Comparison of ENCODE assay signal across 9 cellular contexts in the genomic region with DNA sequence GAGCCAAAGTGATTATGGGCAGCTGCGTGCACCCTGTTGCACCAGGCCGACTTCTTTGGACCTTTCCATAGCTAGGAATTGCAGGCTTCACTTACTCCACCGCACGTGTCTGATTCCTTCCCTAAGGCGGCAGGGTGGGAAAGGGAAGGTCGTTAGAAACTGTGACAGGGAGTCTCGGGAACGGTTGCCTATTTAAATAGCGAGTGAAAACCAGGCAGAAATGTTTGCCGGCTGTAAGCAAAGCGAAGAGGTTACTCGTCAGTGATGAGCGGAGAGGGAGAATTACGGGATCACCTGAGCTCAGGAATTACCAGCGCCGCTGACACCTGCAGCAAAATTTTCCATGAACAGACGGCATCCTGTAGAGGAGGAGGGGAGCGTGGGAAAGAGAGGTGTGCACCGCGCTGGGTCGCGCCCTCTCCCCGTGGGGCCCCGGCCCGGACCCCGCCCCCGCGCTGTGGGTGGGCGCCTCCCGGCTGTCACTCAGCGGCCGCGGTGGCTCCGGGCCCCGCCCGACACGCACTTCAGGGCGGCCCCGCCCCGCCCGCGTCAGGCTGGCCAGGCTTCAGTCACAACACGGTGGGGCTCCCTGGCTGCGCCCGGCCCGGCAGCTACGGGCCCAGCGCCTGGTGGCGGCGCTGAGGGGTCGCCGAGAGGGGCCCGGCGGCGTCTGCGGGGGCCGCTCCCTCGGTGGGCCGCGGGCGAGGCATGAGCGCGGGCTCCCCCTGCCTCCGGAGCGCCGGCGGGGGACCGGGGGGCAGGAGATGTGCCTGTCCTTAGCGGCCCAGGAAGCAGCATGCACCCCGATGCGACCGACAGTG. TPM values are rescaled to one million over a fixed set of nuclear protein-coding genes. Genes with fewer than 3 reads are reported as not detected.
DNase-seq lines count a peak whose midpoint lies in the region; ATAC-seq and TF ChIP-seq lines count a peak whose summit lies in the region.
"Had no signal": no experiment of that assay in that cellular context is flagged by ENCODE, and none has a peak within 500 bp of the region (broad histone marks: within the 10 kb centered on the region; RNA-seq: fewer than 3 reads in every experiment).

A gene (plus strand): TSS at position 568 of the 821 bp plus-strand sequence. CDS start 229 bp downstream, at position 797.

- peak; percentile 83 for TF ChIP-seq POLR2A in GM19193 (IDR thresholded peaks at IDR 0.05; ENCODE audit: extremely low read depth, insufficient read depth, insufficient read length)

- TF ChIP-seq CTCF in epithelial cell of esophagus (IDR thresholded peaks at IDR 0.05; ENCODE audit: insufficient read depth, low read depth, low read length, missing control alignments): no peak

- peak within 1 kb of the TSS; percentile 75 to 97 (median 93) for H3K4me3 ChIP-seq in BLaER1 treated with 17β-estradiol and CSF1 and Interleukin-3, amounts not matched to agents 10 nM and 100 nM
- H3K4me3 ChIP-seq in epithelial cell of esophagus (ENCODE audit: low read length): peak within 1 kb of the TSS; percentile 75
- H3K4me3 ChIP-seq in mononuclear cell (ENCODE audit: low read length): peak within 1 kb of the TSS; percentile 49

- peaks cover 0 to 11% (median 0%) of the 10 kb centered on the region in 11 experiments; a peak in 4 of 22 replicates for H3K27me3 ChIP-seq in BLaER1 treated with 17β-estradiol and CSF1 and Interleukin-3, amounts not matched to agents 10 nM and 100 nM
- H3K27me3 ChIP-seq in mononuclear cell (ENCODE audit: insufficient read depth, low read length): peaks cover 44% of the 10 kb centered on the region

- H4K20me1 ChIP-seq in BLaER1 treated with 17β-estradiol and CSF1 and Interleukin-3, amounts not matched to agents 10 nM and 100 nM: peaks cover 9 to 34% (median 21%) of the 10 kb centered on the region in 11 experiments; a peak in 14 of 22 replicates

- H3K9ac ChIP-seq in BLaER1 treated with 17β-estradiol and CSF1 and Interleukin-3, amounts not matched to agents 10 nM and 100 nM: peak within 1 kb of the TSS; percentile 92 to 94 (median 93)

- H3K27ac ChIP-seq in BLaER1 treated with 17β-estradiol and CSF1 and Interleukin-3, amounts not matched to agents 10 nM and 100 nM: peak within 1 kb of the TSS; percentile 76 to 93 (median 88)
- H3K27ac ChIP-seq: neutrophil had no signal

- peaks cover 55 to 67% (median 61%) of the 10 kb centered on the region in 10 experiments for H3K4me1 ChIP-seq in BLaER1 treated with 17β-estradiol and CSF1 and Interleukin-3, amounts not matched to agents 10 nM and 100 nM
- peaks cover 31% of the 10 kb centered on the region for H3K4me1 ChIP-seq in mononuclear cell (ENCODE audit: insufficient read depth, low read length)

- ATAC-seq in HG03432 (IDR thresholded peaks at IDR 0.05; ENCODE audit: unreplicated experiment): peak; percentile 83

- peak; percentile 39 for DNase-seq in NOMO-1 treated with dmso at 0.1 percent for 144 hours (lab: John Stamatoyannopoulos, UW; ENCODE audit: unreplicated experiment)
- DNase-seq in activated T-cell treated with anti-CD3 and anti-CD28 coated beads for 24 hours (ENCODE audit: low read depth): peak; percentile 82
- DNase-seq in epithelial cell of esophagus (ENCODE audit: low read depth): peak; percentile 84
- DNase-seq in stimulated activated CD8-positive, alpha-beta memory T cell treated with anti-CD3 and anti-CD28 coated beads, Interleukin-4, amount 100 ng/mL, for 24 hours (ENCODE audit: low read depth): peak; percentile 84

- H3K4me2 ChIP-seq in BLaER1 treated with 17β-estradiol and CSF1 and Interleukin-3, amounts not matched to agents 10 nM and 100 nM: peak within 1 kb of the TSS; percentile 74 to 98 (median 89)

- H3K36me3 ChIP-seq in BLaER1 treated with 17β-estradiol and CSF1 and Interleukin-3, amounts not matched to agents 10 nM and 100 nM: no peaks in the 10 kb centered on the region
- H3K36me3 ChIP-seq: neutrophil had no signal

- H3K9me3 ChIP-seq in BLaER1 treated with 17β-estradiol and CSF1 and Interleukin-3, amounts not matched to agents 10 nM and 100 nM (replicated peaks in 1 of 11): no peaks in the 10 kb centered on the region
- H3K9me3 ChIP-seq in mononuclear cell (ENCODE audit: low read depth, low read length): no peaks in the 10 kb centered on the region
- H3K9me3 ChIP-seq: neutrophil had no signal

RNA-seq across cellular contexts. Expression of the gene that starts here (rescaled TPM):
- 30.1 TPM for total RNA-seq in mononuclear cell

Comparison
In these comparisons a context has a peak if more than half of its experiments do, and no peak if none do; other contexts are left out.
1. Peak in every context shown above with its lines: DNase-seq, ATAC-seq, H3K4me3 ChIP-seq and H3K27ac ChIP-seq.